In genomic region chr4:53734182-53734581, GRCh38 we compare ENCODE assay signal across 22 cellular contexts.
"Had no signal": no experiment of that assay in that cellular context is flagged by ENCODE, and none has a peak within 500 bp of the region (broad histone marks: within the 10 kb centered on the region; RNA-seq: fewer than 3 reads in every experiment).

No MANE protein-coding gene starts in this region.

- H3K4me3 ChIP-seq: body of pancreas, coronary artery, transverse colon, uterus had no signal

- DNase-seq: activated CD4-positive, alpha-beta memory T cell treated with anti-CD3 and anti-CD28 coated beads for 36 hours; activated CD4-positive, alpha-beta T cell treated with anti-CD3 and anti-CD28 coated beads for 4 hours; activated naive CD4-positive, alpha-beta T cell; activated naive CD8-positive, alpha-beta T cell treated with anti-CD3 and anti-CD28 coated beads for 36 hours; activated T-cell treated with anti-CD3 and anti-CD28 coated beads for 4 hours; amygdala; body of pancreas; mesendoderm; natural killer cell; posterior cingulate gyrus; retina; stimulated activated CD4-positive, alpha-beta T cell treated with anti-CD3 and anti-CD28 coated beads, Interleukin-2, amount 100 ng/mL, for 24 hours; stimulated activated naive CD4-positive, alpha-beta T cell treated with Interleukin-2 at 50 U/mL for 16 hours; substantia nigra; SW 1271; T-helper 2 cell; transverse colon; uterus; WERI-Rb-1 had no signal

- H3K9me3 ChIP-seq: body of pancreas, neutrophil, transverse colon, uterus had no signal

- H3K27me3 ChIP-seq: body of pancreas, neutrophil, transverse colon, uterus had no signal

- ATAC-seq: body of pancreas, esophagus mucosa, natural killer cell had no signal

- H3K4me1 ChIP-seq: body of pancreas, transverse colon, uterus had no signal

- H3K36me3 ChIP-seq: neutrophil, transverse colon, uterus, WERI-Rb-1 had no signal

- H3K27ac ChIP-seq: body of pancreas, neutrophil, WERI-Rb-1 had no signal
